ENCODE assay signal across 17 cellular contexts in genomic region chr6:129923520-129923919, GRCh38.
DNase-seq lines count a peak whose midpoint lies in the region; ATAC-seq and TF ChIP-seq lines count a peak whose summit lies in the region.
"Had no signal": no experiment of that assay in that cellular context is flagged by ENCODE, and none has a peak within 500 bp of the region (broad histone marks: within the 10 kb centered on the region; RNA-seq: fewer than 3 reads in every experiment).

No MANE protein-coding gene starts in this region.

- POLR2A ChIA-PET in AG04449 (lab: Yijun Ruan, JAX), result no interaction called here

- H3K4me3 ChIP-seq in AG04449 (ENCODE audit: low read depth, low read length) (no peak overlapping the region), fibroblast of villous mesenchyme (ENCODE audit: low read depth, low read length) (no peak overlapping the region)
- H3K4me3 ChIP-seq: ovary, tibial nerve had no signal

- DNase-seq in AG04449 (ENCODE audit: low read depth, low spot score) (peak; percentile 37), GM20000 (ENCODE audit: low spot score) (peak; percentile 14), SIG-M5 (lab: John Stamatoyannopoulos, UW) (peak; percentile 60), fibroblast of villous mesenchyme (ENCODE audit: low read depth) (peak; percentile 43), COLO829 (ENCODE audit: low spot score) (no peak), endothelial cell (ENCODE audit: low spot score) (no peak)
- DNase-seq: activated CD8-positive, alpha-beta T cell treated with anti-CD3 and anti-CD28 coated beads, Interleukin-2, amount 10 ng/mL, durations not matched to agents 7 days and 5 days; activated effector memory CD4-positive, alpha-beta T cell treated with anti-CD3 and anti-CD28 coated beads, Interleukin-2, amount 50 U/mL, for 16 hours; caudate nucleus; DMS53; NCI-H1436 treated with DMSO at 0.1 percent for 48 hours; NCI-H510A treated with DMSO at 0.1 percent for 48 hours; ovary had no signal

- no peak overlapping the region for H3K4me3 Mint-ChIP-seq in endothelial cell (ENCODE audit: unreplicated experiment)
- H3K4me3 Mint-ChIP-seq: activated CD8-positive, alpha-beta T cell treated with anti-CD3 and anti-CD28 coated beads, Interleukin-2, amount 10 ng/mL, durations not matched to agents 7 days and 5 days had no signal

- CTCF ChIA-PET in AG04449 (lab: Yijun Ruan, JAX), result no interaction called here

- no peak overlapping the region for H3K27ac Mint-ChIP-seq in endothelial cell (ENCODE audit: unreplicated experiment)
- H3K27ac Mint-ChIP-seq: activated CD8-positive, alpha-beta T cell treated with anti-CD3 and anti-CD28 coated beads, Interleukin-2, amount 10 ng/mL, durations not matched to agents 7 days and 5 days had no signal

- H3K36me3 Mint-ChIP-seq in endothelial cell (ENCODE audit: low read depth, unreplicated experiment), result no peaks in the 10 kb centered on the region

- no peak for TF ChIP-seq CTCF in AG04449 (IDR thresholded peaks at IDR 0.05; ENCODE audit: insufficient read depth, low read length, missing control alignments)
- no peak for TF ChIP-seq CTCF in GM20000 (IDR thresholded peaks at IDR 0.05; ENCODE audit: extremely low read depth, missing control alignments)
- TF ChIP-seq CTCF in fibroblast of villous mesenchyme (IDR thresholded peaks at IDR 0.05; ENCODE audit: insufficient read depth, low read depth, low read length), result no peak
- no peak for TF ChIP-seq CTCF in endothelial cell (IDR thresholded peaks at IDR 0.05; ENCODE audit: unreplicated experiment)

- ATAC-seq in GM21367 (IDR thresholded peaks at IDR 0.05; ENCODE audit: unreplicated experiment), result no peak
- no peak for ATAC-seq in GM18867 (IDR thresholded peaks at IDR 0.05; ENCODE audit: unreplicated experiment)
- ATAC-seq: activated CD8-positive, alpha-beta T cell treated with anti-CD3 and anti-CD28 coated beads, Interleukin-2, amount 10 ng/mL, durations not matched to agents 7 days and 5 days; HCT116 had no signal

- no peaks in the 10 kb centered on the region for H3K4me1 Mint-ChIP-seq in endothelial cell (ENCODE audit: unreplicated experiment)

- H3K27me3 Mint-ChIP-seq in endothelial cell (ENCODE audit: unreplicated experiment), result no peaks in the 10 kb centered on the region

- H3K9me3 Mint-ChIP-seq in endothelial cell (ENCODE audit: unreplicated experiment), result no peaks in the 10 kb centered on the region

Comparison
In these comparisons a context has a peak if more than half of its experiments do, and no peak if none do; other contexts are left out.
1. DNase-seq: peak in AG04449 (single experiment), GM20000 (single experiment), SIG-M5 (single experiment) and fibroblast of villous mesenchyme (single experiment); none in COLO829 (single experiment) and endothelial cell (single experiment).